In the genomic region with DNA sequence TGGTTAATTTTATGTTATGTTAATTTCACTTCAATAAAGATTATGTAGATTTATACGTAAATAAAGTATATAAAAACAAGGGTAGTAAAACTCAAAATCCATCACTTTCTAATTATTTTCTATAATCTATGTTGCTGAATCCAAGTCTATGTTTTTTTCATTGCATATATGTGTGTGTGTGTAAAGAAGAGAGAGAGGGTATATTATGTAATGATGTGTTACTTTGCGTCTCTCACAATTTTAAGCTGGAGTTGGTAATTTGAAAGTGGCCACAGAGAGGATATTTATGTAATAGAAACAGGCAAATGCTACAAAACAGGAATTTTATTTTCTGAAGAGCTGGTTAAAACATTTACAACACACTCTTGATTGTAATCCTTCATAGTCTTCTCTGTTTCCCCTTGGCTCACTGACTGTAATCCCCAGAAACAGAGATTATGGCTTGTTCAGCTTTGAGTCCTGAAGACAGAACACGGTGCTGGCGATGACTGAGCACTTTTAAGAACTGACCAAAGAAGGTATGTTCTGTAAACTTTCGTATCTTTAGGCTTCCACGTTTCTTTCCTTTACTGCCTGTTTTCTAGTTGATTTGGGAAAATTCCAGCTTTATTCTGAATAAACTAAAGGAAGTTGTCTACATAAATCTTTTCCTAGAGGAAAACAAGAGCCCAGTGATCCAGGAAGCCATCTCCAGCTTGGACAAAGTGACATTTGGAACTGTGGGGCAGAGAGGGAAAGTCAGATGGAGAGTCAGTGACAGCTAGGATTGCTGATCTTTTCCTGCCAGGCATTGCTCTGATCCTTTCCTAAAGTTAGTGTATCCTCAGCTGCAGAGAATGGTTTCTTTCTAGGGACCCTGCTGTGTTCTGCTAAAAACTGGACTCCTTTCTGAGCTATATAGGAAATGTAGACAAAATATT, we compare ENCODE assay signal across 23 cellular contexts. TPM values are rescaled to one million over a fixed set of nuclear protein-coding genes. Genes with fewer than 3 reads are reported as not detected.
DNase-seq lines count a peak whose midpoint lies in the region; ATAC-seq, FAIRE-seq and TF ChIP-seq lines count a peak whose summit lies in the region.
"Had no signal": no experiment of that assay in that cellular context is flagged by ENCODE, and none has a peak within 500 bp of the region (broad histone marks: within the 10 kb centered on the region; RNA-seq: fewer than 3 reads in every experiment).

No MANE protein-coding gene starts in this region.

- no peaks in the 10 kb centered on the region for H4K20me1 ChIP-seq in GM23338 (replicated peaks; ENCODE audit: insufficient read depth)
- H4K20me1 ChIP-seq in K562 (replicated peaks; ENCODE audit: control insufficient read depth, insufficient read depth, low read length), result no peaks in the 10 kb centered on the region
- no peaks in the 10 kb centered on the region for H4K20me1 ChIP-seq in SK-N-SH (ENCODE audit: insufficient read depth)

- H3K4me2 ChIP-seq in GM23338 (no peak overlapping the region), K562 (ENCODE audit: insufficient read depth, low read length) (peak overlapping the region; percentile 17; the same call in 1 of the 2 replicates), SK-N-SH (no peak overlapping the region)

- DNase-seq in CD4-positive, CD25-positive, alpha-beta regulatory T cell, result no peak
- DNase-seq in GM23338 (ENCODE audit: low spot score) (no peak), K562 (ENCODE audit: extremely low read depth in 1 of 4, low spot score in 3 of 4) (peak in 2 of 4 experiments; percentile 70 to 80), NCI-H1092 treated with DMSO at 0.1 percent for 48 hours (lab: John Stamatoyannopoulos, UW) (no peak), foreskin fibroblast (no peak), SK-N-SH (no peak)
- DNase-seq: activated CD4-positive, CD25-positive, alpha-beta regulatory T cell treated with anti-CD3 and anti-CD28 coated beads, Interleukin-2, amount 50 U/mL, for 72 hours; BE2C; DMS 273 treated with DMSO at 0.1 percent for 48 hours; GDM1; hypothalamus; kidney glomerular epithelial cell; MG63; NCI-H1694 treated with DMSO at 0.1 percent for 48 hours; NCI-H446 treated with DMSO at 0.1 percent for 48 hours; posterior cingulate gyrus; small intestine had no signal

- no peak for TF ChIP-seq CTCF in GM23338 (conservative IDR thresholded peaks at IDR 0.05; ENCODE audit: low read depth in 2 of 2)
- no peak for TF ChIP-seq CTCF in K562 (IDR thresholded peaks at IDR 0.05 in 2 of 3, conservative IDR thresholded peaks at IDR 0.05 in 1 of 3; ENCODE audit: insufficient read depth in 2 of 3, low read depth in 1 of 3, low read length in 3 of 3)
- no peak for TF ChIP-seq CTCF in foreskin fibroblast (IDR thresholded peaks at IDR 0.05; ENCODE audit: low read depth, low read length)
- no peak for TF ChIP-seq CTCF in SK-N-SH (IDR thresholded peaks at IDR 0.05)

- H3K27ac Mint-ChIP-seq in CD4-positive, CD25-positive, alpha-beta regulatory T cell, result peak overlapping the region; percentile 42 to 80 (median 75)
- no peak overlapping the region for H3K27ac Mint-ChIP-seq in GM23338
- H3K27ac Mint-ChIP-seq: T-helper 1 cell treated with Interleukin-12 subunit alpha and Interleukin-12 subunit beta and Interleukin-4 antibody, amounts not matched to agents 30 μg/mL and 1 μg/mL, for 36 hours had no signal

- POLR2A ChIA-PET in K562 (lab: Yijun Ruan, JAX) (interaction anchor here (0.6 to 1.5 kb wide), 6 partner anchors 8 to 247 kb away, joined by 3 to 8 read pairs (median 4); no protein-coding TSS in a partner anchor), SK-N-SH (lab: Yijun Ruan, JAX) (no interaction called here)

- no TSS peak for BruUV-seq in K562 (replicated peaks; lab: Mats Ljungman, UMichigan)

- peak overlapping the region; percentile 24 to 41; a peak in 3 of 4 replicates for H3K9ac ChIP-seq in K562 (ENCODE audit: insufficient read depth in 1 of 2, low read depth in 2 of 2, low read length in 2 of 2)
- H3K9ac ChIP-seq in SK-N-SH, result no peak overlapping the region

- no peaks in the 10 kb centered on the region for H3K9me2 ChIP-seq in GM23338 (ENCODE audit: insufficient read depth)
- H3K9me2 ChIP-seq in SK-N-SH, result no peaks in the 10 kb centered on the region

- peaks cover 51% of the 10 kb centered on the region for H3K36me3 Mint-ChIP-seq in CD4-positive, CD25-positive, alpha-beta regulatory T cell
- no peaks in the 10 kb centered on the region for H3K36me3 Mint-ChIP-seq in GM23338 (ENCODE audit: low read depth)

- peak; percentile 93 for FAIRE-seq in K562 (lab: Jason Lieb, UNC)
- FAIRE-seq: GM12891, small intestine had no signal

- intact Hi-C loops in K562 (cut with micrococcal nuclease), result no loop called here

- H3K4me3 Mint-ChIP-seq in CD4-positive, CD25-positive, alpha-beta regulatory T cell, result peak overlapping the region; percentile 11 to 69 (median 64)
- no peak overlapping the region for H3K4me3 Mint-ChIP-seq in GM23338
- H3K4me3 Mint-ChIP-seq: T-helper 1 cell treated with Interleukin-12 subunit alpha and Interleukin-12 subunit beta and Interleukin-4 antibody, amounts not matched to agents 30 μg/mL and 1 μg/mL, for 36 hours had no signal

- H3K79me2 ChIP-seq in GM23338 (replicated peaks; ENCODE audit: insufficient read depth) (no peaks in the 10 kb centered on the region), K562 (ENCODE audit: control insufficient read depth, insufficient read depth, low read length) (no peaks in the 10 kb centered on the region), SK-N-SH (ENCODE audit: insufficient read depth) (no peaks in the 10 kb centered on the region)

- H3F3A ChIP-seq in GM23338 (replicated peaks; ENCODE audit: low read depth), result no peaks in the 10 kb centered on the region
- H3F3A ChIP-seq in SK-N-SH (replicated peaks; ENCODE audit: insufficient read depth), result no peaks in the 10 kb centered on the region

- H3K27me3 ChIP-seq in CD4-positive, CD25-positive, alpha-beta regulatory T cell (ENCODE audit: control insufficient read depth, insufficient read depth, low read length), result no peaks in the 10 kb centered on the region
- H3K27me3 ChIP-seq in GM23338 (ENCODE audit: insufficient read depth) (no peaks in the 10 kb centered on the region), K562 (ENCODE audit: control insufficient read depth in 2 of 2, insufficient read depth in 2 of 2, low read length in 2 of 2) (no peaks in the 10 kb centered on the region), SK-N-SH (ENCODE audit: insufficient read depth) (peaks cover 8% of the 10 kb centered on the region; the same call in 1 of the 2 replicates)
- H3K27me3 ChIP-seq: BE2C, MG63, tibial nerve had no signal

- 14% methylated on average over 6 of the region's 6 CpGs for WGBS in K562 (ENCODE audit: insufficient coverage, low coverage, missing lambda C conversion rate)
- 81 to 100% methylated on average over 2 to 3 of the region's 6 CpGs for WGBS in mesodermal cell (ENCODE audit: insufficient coverage in 2 of 2), 2 experiments
- WGBS in SK-N-SH (ENCODE audit: low lambda C conversion rate), result 4% methylated on average over 6 of the region's 6 CpGs

- no peaks in the 10 kb centered on the region for H3K9me1 ChIP-seq in K562 (ENCODE audit: control insufficient read depth, insufficient read depth, low read length)

- H3K9me3 ChIP-seq in CD4-positive, CD25-positive, alpha-beta regulatory T cell (ENCODE audit: control insufficient read depth in 2 of 2, low read length in 2 of 2), result peaks cover 17% of the 10 kb centered on the region in 2 experiments
- H3K9me3 ChIP-seq in K562 (replicated peaks; ENCODE audit: control insufficient read depth, insufficient read depth, low read depth, low read length) (no peaks in the 10 kb centered on the region), mesodermal cell (ENCODE audit: control insufficient read depth, low read length) (no peaks in the 10 kb centered on the region), SK-N-SH (no peaks in the 10 kb centered on the region)
- H3K9me3 ChIP-seq: BE2C, MG63, tibial nerve had no signal

- TF ChIP-seq RAD21 in K562 (CRISPR knock-in tag; conservative IDR thresholded peaks at IDR 0.05 in 1 of 2, IDR thresholded peaks at IDR 0.05 in 1 of 2) (no peak), SK-N-SH (IDR thresholded peaks at IDR 0.05; ENCODE audit: low read length) (no peak)

- in situ Hi-C loops in K562 (cut with MboI), result no loop called here

- H2AFZ ChIP-seq in GM23338, result peak overlapping the region; percentile 30; the same call in 1 of the 2 replicates
- peak overlapping the region; percentile 54 for H2AFZ ChIP-seq in K562 (ENCODE audit: low read depth, low read length)
- no peak overlapping the region for H2AFZ ChIP-seq in SK-N-SH (ENCODE audit: low read depth)

- ATAC-seq in CD4-positive, CD25-positive, alpha-beta regulatory T cell (ENCODE audit: low read depth in 2 of 2), result no peak
- ATAC-seq in GM23338 (no peak), K562 (peak; percentile 99), HG03520 (IDR thresholded peaks at IDR 0.05; ENCODE audit: unreplicated experiment) (no peak)

- peak overlapping the region; percentile 41 for H3K4me3 ChIP-seq in CD4-positive, CD25-positive, alpha-beta regulatory T cell (ENCODE audit: low read depth, low read length)
- H3K4me3 ChIP-seq in GM23338, result no peak overlapping the region
- no peak overlapping the region for H3K4me3 ChIP-seq in K562
- H3K4me3 ChIP-seq in mesodermal cell (ENCODE audit: extremely low read depth, insufficient read depth, low read length, poor library complexity, severe bottlenecking), result no peak overlapping the region
- H3K4me3 ChIP-seq in foreskin fibroblast (ENCODE audit: low read depth in 1 of 2, low read length in 2 of 2), result no peak overlapping the region
- no peak overlapping the region for H3K4me3 ChIP-seq in SK-N-SH (ENCODE audit: low read depth in 2 of 2, low read length in 1 of 2)
- H3K4me3 ChIP-seq: MG63, tibial nerve had no signal

- peaks cover 46% of the 10 kb centered on the region for H3K36me3 ChIP-seq in CD4-positive, CD25-positive, alpha-beta regulatory T cell (ENCODE audit: control insufficient read depth, insufficient read depth, low read length)
- H3K36me3 ChIP-seq in GM23338 (ENCODE audit: insufficient read depth), result no peaks in the 10 kb centered on the region
- H3K36me3 ChIP-seq in K562 (ENCODE audit: control insufficient read depth, insufficient read depth, low read length), result no peaks in the 10 kb centered on the region
- no peaks in the 10 kb centered on the region for H3K36me3 ChIP-seq in mesodermal cell (ENCODE audit: control insufficient read depth, insufficient read depth, low read length)
- no peaks in the 10 kb centered on the region for H3K36me3 ChIP-seq in SK-N-SH (replicated peaks in 1 of 2; ENCODE audit: control insufficient read depth in 1 of 2, insufficient read depth in 2 of 2, low read length in 1 of 2)
- H3K36me3 ChIP-seq: BE2C, MG63, tibial nerve had no signal

- TF ChIP-seq POLR2A in K562 (conservative IDR thresholded peaks at IDR 0.05), result no peak

- H3K27me3 Mint-ChIP-seq in CD4-positive, CD25-positive, alpha-beta regulatory T cell, result no peaks in the 10 kb centered on the region
- H3K27me3 Mint-ChIP-seq in GM23338 (ENCODE audit: insufficient read depth, low read depth, poor library complexity), result no peaks in the 10 kb centered on the region

- H3K4me1 Mint-ChIP-seq in CD4-positive, CD25-positive, alpha-beta regulatory T cell, result peaks cover 40 to 90% (median 58%) of the 10 kb centered on the region in 4 donors
- no peaks in the 10 kb centered on the region for H3K4me1 Mint-ChIP-seq in GM23338

- H3K27ac ChIP-seq in CD4-positive, CD25-positive, alpha-beta regulatory T cell (ENCODE audit: insufficient read depth, low read length, poor library complexity, severe bottlenecking), result peak overlapping the region; percentile 42
- H3K27ac ChIP-seq in GM23338 (ENCODE audit: low read depth) (no peak overlapping the region), K562 (ENCODE audit: extremely low read depth, low read depth, low read length) (peak overlapping the region; percentile 57), mesodermal cell (ENCODE audit: low read depth, low read length, severe bottlenecking) (peak overlapping the region; percentile 36), SK-N-SH (ENCODE audit: low read depth in 2 of 2, low read length in 1 of 2) (no peak overlapping the region)
- H3K27ac ChIP-seq: tibial nerve had no signal

- peaks cover 0 to 19% (median 0%) of the 10 kb centered on the region in 7 donors for H3K9me3 Mint-ChIP-seq in CD4-positive, CD25-positive, alpha-beta regulatory T cell
- 0 out of 3 replicates have a peak, but pooled peaks cover 3% of the 10 kb centered on the region for H3K9me3 Mint-ChIP-seq in GM23338

- CTCF ChIA-PET in K562 (lab: Yijun Ruan, JAX; ENCODE audit: low intra/inter-chr PET ratio), result no interaction called here
- CTCF ChIA-PET in SK-N-SH (lab: Yijun Ruan, JAX), result interaction anchor here (0.7 to 3.8 kb wide), 7 partner anchors 10 to 349 kb away, joined by 3 to 22 read pairs (median 4); no protein-coding TSS in a partner anchor

- peaks cover 31% of the 10 kb centered on the region for H3K4me1 ChIP-seq in CD4-positive, CD25-positive, alpha-beta regulatory T cell (ENCODE audit: control insufficient read depth, insufficient read depth, low read length, poor library complexity, severe bottlenecking)
- H3K4me1 ChIP-seq in GM23338 (ENCODE audit: insufficient read depth) (no peaks in the 10 kb centered on the region), K562 (replicated peaks in 1 of 2; ENCODE audit: control insufficient read depth in 2 of 2, insufficient read depth in 2 of 2, low read length in 2 of 2) (peaks cover 0 to 7% of the 10 kb centered on the region in 2 experiments; a peak in 2 of 5 replicates), mesodermal cell (ENCODE audit: control insufficient read depth, insufficient read depth, low read length, poor library complexity, severe bottlenecking) (peaks cover 2% of the 10 kb centered on the region), SK-N-SH (ENCODE audit: control insufficient read depth in 1 of 2, insufficient read depth in 2 of 2, low read depth in 1 of 2, low read length in 1 of 2) (no peaks in the 10 kb centered on the region)
- H3K4me1 ChIP-seq: BE2C had no signal

- TF ChIP-seq EP300 in K562 (IDR thresholded peaks at IDR 0.05; ENCODE audit: low read length) (no peak), SK-N-SH (IDR thresholded peaks at IDR 0.05; ENCODE audit: borderline replicate concordance in 1 of 2, low read depth in 1 of 2, low read length in 1 of 2) (no peak)

RNA-seq across cellular contexts. Expression of gene OR2AG2, which starts 43.5 kb away (rescaled TPM):
- total RNA-seq in CD4-positive, CD25-positive, alpha-beta regulatory T cell, result not detected
- not detected for polyA plus RNA-seq in CD4-positive, CD25-positive, alpha-beta regulatory T cell
- total RNA-seq in GM23338 (2014; rRNA removed; shearing (Covaris generic)), result 0.31 and 0.45 TPM in 2 replicates
- 0.11 and 0.26 TPM in 2 replicates for polyA plus RNA-seq in GM23338 (2016; fragmentation: Nextera tagmentation; extraction: Ambion mirVana)
- 11.1 and 11.8 TPM in 2 replicates for total RNA-seq in K562 (2011; cell fraction: chromatin; rRNA removed; ENCODE audit: low replicate concordance)
- total RNA-seq in K562 (2011; cell fraction: nucleolus; rRNA removed), result 4.7 and 6.4 TPM in 2 replicates
- 17.2 and 55.7 TPM in 2 replicates for total RNA-seq in K562 (2011; cell fraction: nucleoplasm; rRNA removed)
- total RNA-seq in K562 (2014; rRNA removed), result 0.23 and 0.65 TPM in 2 replicates
- 0.73 and 0.77 TPM in 2 replicates for total RNA-seq in K562 (2014; rRNA removed; fragmentation: Illumina TruSeq; extraction: Trizol)
- total RNA-seq in K562 (2015; rRNA removed; fragmentation: Illumina TruSeq; extraction: Trizol), result 0.38 and 0.58 TPM in 2 replicates
- total RNA-seq in K562 (2021), result 0.42 and 0.55 TPM in 2 replicates
- polyA plus RNA-seq in K562 (2011; rRNA removed), result 0.66 and 0.91 TPM in 2 replicates
- polyA plus RNA-seq in K562 (2011; cell fraction: cytosol; rRNA removed), result 0.74 and 1.4 TPM in 2 replicates
- 1.0 and 3.0 TPM in 2 replicates for polyA plus RNA-seq in K562 (2011; cell fraction: nucleus; rRNA removed)
- polyA plus RNA-seq in K562 (2012), result 0.29 and 1.0 TPM in 2 replicates
- 0.71 and 0.79 TPM in 2 replicates for polyA plus RNA-seq in K562 (2014; fragmentation: Illumina TruSeq; extraction: Trizol)
- under 1 TPM; 0.15 to 0.18 TPM for polyA plus RNA-seq in K562 (2014; fragmentation: Nextera tagmentation; extraction: Ambion mirVana)
- 0.37 and 0.67 TPM in 2 replicates for polyA plus RNA-seq in K562 (2014; rRNA removed)
- polyA minus RNA-seq in K562 (2011; rRNA and poly(A)+ RNA removed), result 6.1 and 8.9 TPM in 2 replicates
- 0.48 TPM in 1 of 2 replicates, not detected in the other for polyA minus RNA-seq in K562 (2011; cell fraction: cytosol; rRNA and poly(A)+ RNA removed)
- 4.2 and 6.1 TPM in 2 replicates for polyA minus RNA-seq in K562 (2011; cell fraction: nucleus; rRNA and poly(A)+ RNA removed)
- polyA plus RNA-seq in mesodermal cell (2013, experiment 1 of 2), result 0.18 TPM
- 0.10 TPM for polyA plus RNA-seq in mesodermal cell (2013, experiment 2 of 2)
- not detected in 2 replicates for polyA plus RNA-seq in SK-N-SH (2012; rRNA removed)
- polyA plus RNA-seq in SK-N-SH (2012; cell fraction: cytosol; rRNA removed), result 0.01 TPM in 1 of 2 replicates, not detected in the other
- polyA plus RNA-seq in SK-N-SH (2012; cell fraction: nucleus; rRNA removed), result not detected in 2 replicates
- total RNA-seq: cardiac septum had no signal

RNA-seq across cellular contexts. Expression of gene MRPL17, which starts 45.1 kb away (rescaled TPM):
- 10.0 TPM for total RNA-seq in CD4-positive, CD25-positive, alpha-beta regulatory T cell
- polyA plus RNA-seq in CD4-positive, CD25-positive, alpha-beta regulatory T cell, result 10 to 100 TPM; 18.5 to 35.5 (median 25.1) TPM
- 26.7 and 53.8 TPM in 2 replicates for total RNA-seq in GM23338 (2014; rRNA removed; shearing (Covaris generic))
- 81.8 and 85.5 TPM in 2 replicates for polyA plus RNA-seq in GM23338 (2016; fragmentation: Nextera tagmentation; extraction: Ambion mirVana)
- 45.9 and 72.8 TPM in 2 replicates for total RNA-seq in K562 (2011; cell fraction: chromatin; rRNA removed; ENCODE audit: low replicate concordance)
- total RNA-seq in K562 (2011; cell fraction: nucleolus; rRNA removed), result 87.9 and 89.6 TPM in 2 replicates
- total RNA-seq in K562 (2011; cell fraction: nucleoplasm; rRNA removed), result 65.0 and 77.8 TPM in 2 replicates
- total RNA-seq in K562 (2014; rRNA removed), result 33.9 and 46.1 TPM in 2 replicates
- 27.6 and 36.7 TPM in 2 replicates for total RNA-seq in K562 (2014; rRNA removed; fragmentation: Illumina TruSeq; extraction: Trizol)
- total RNA-seq in K562 (2015; rRNA removed; fragmentation: Illumina TruSeq; extraction: Trizol), result 43.3 and 47.4 TPM in 2 replicates
- 46.2 and 52.6 TPM in 2 replicates for total RNA-seq in K562 (2021)
- polyA plus RNA-seq in K562 (2011; rRNA removed), result 57.5 and 66.5 TPM in 2 replicates
- 43.7 and 49.1 TPM in 2 replicates for polyA plus RNA-seq in K562 (2011; cell fraction: cytosol; rRNA removed)
- 68.1 and 73.5 TPM in 2 replicates for polyA plus RNA-seq in K562 (2011; cell fraction: nucleus; rRNA removed)
- polyA plus RNA-seq in K562 (2012), result 34.5 and 47.6 TPM in 2 replicates
- polyA plus RNA-seq in K562 (2014; fragmentation: Illumina TruSeq; extraction: Trizol), result 37.7 and 48.6 TPM in 2 replicates
- polyA plus RNA-seq in K562 (2014; fragmentation: Nextera tagmentation; extraction: Ambion mirVana), result 10 to 100 TPM; 78.9 to 81.6 TPM
- polyA plus RNA-seq in K562 (2014; rRNA removed), result 43.9 and 48.0 TPM in 2 replicates
- polyA minus RNA-seq in K562 (2011; rRNA and poly(A)+ RNA removed), result 40.5 and 44.5 TPM in 2 replicates
- polyA minus RNA-seq in K562 (2011; cell fraction: cytosol; rRNA and poly(A)+ RNA removed), result 40.1 and 41.0 TPM in 2 replicates
- polyA minus RNA-seq in K562 (2011; cell fraction: nucleus; rRNA and poly(A)+ RNA removed), result 50.9 and 92.0 TPM in 2 replicates
- polyA plus RNA-seq in mesodermal cell (2013, experiment 1 of 2), result 58.0 TPM
- 48.8 TPM for polyA plus RNA-seq in mesodermal cell (2013, experiment 2 of 2)
- polyA plus RNA-seq in SK-N-SH (2012; rRNA removed), result 88.3 and 88.6 TPM in 2 replicates
- 77.8 and 86.6 TPM in 2 replicates for polyA plus RNA-seq in SK-N-SH (2012; cell fraction: cytosol; rRNA removed)
- 48.0 and 55.8 TPM in 2 replicates for polyA plus RNA-seq in SK-N-SH (2012; cell fraction: nucleus; rRNA removed)

RNA-seq across cellular contexts. Expression of gene OR2AG1, which starts 54.6 kb away (rescaled TPM):
- total RNA-seq in CD4-positive, CD25-positive, alpha-beta regulatory T cell, result not detected
- polyA plus RNA-seq in CD4-positive, CD25-positive, alpha-beta regulatory T cell, result not detected
- 0.04 TPM in 1 of 2 replicates, not detected in the other for total RNA-seq in GM23338 (2014; rRNA removed; shearing (Covaris generic))
- 0.07 and 0.16 TPM in 2 replicates for polyA plus RNA-seq in GM23338 (2016; fragmentation: Nextera tagmentation; extraction: Ambion mirVana)
- total RNA-seq in K562 (2011; cell fraction: chromatin; rRNA removed; ENCODE audit: low replicate concordance), result 0.16 and 0.19 TPM in 2 replicates
- total RNA-seq in K562 (2011; cell fraction: nucleolus; rRNA removed), result under 0.01 TPM in 1 of 2 replicates, not detected in the other
- 0.07 TPM in 1 of 2 replicates, not detected in the other for total RNA-seq in K562 (2011; cell fraction: nucleoplasm; rRNA removed)
- not detected in 2 replicates for total RNA-seq in K562 (2014; rRNA removed)
- 0.03 TPM in 1 of 2 replicates, not detected in the other for total RNA-seq in K562 (2014; rRNA removed; fragmentation: Illumina TruSeq; extraction: Trizol)
- not detected in 2 replicates for total RNA-seq in K562 (2015; rRNA removed; fragmentation: Illumina TruSeq; extraction: Trizol)
- total RNA-seq in K562 (2021), result not detected in 2 replicates
- 0.03 and 0.06 TPM in 2 replicates for polyA plus RNA-seq in K562 (2011; rRNA removed)
- polyA plus RNA-seq in K562 (2011; cell fraction: cytosol; rRNA removed), result 0.10 and 0.21 TPM in 2 replicates
- polyA plus RNA-seq in K562 (2011; cell fraction: nucleus; rRNA removed), result 0.01 and 0.23 TPM in 2 replicates
- polyA plus RNA-seq in K562 (2012), result 0.05 and 0.11 TPM in 2 replicates
- not detected in 2 replicates for polyA plus RNA-seq in K562 (2014; fragmentation: Illumina TruSeq; extraction: Trizol)
- polyA plus RNA-seq in K562 (2014; fragmentation: Nextera tagmentation; extraction: Ambion mirVana), result under 1 TPM; 0.08 to 0.11 TPM
- polyA plus RNA-seq in K562 (2014; rRNA removed), result 0.05 TPM in 1 of 2 replicates, not detected in the other
- 0.28 TPM in 1 of 2 replicates, not detected in the other for polyA minus RNA-seq in K562 (2011; rRNA and poly(A)+ RNA removed)
- not detected in 2 replicates for polyA minus RNA-seq in K562 (2011; cell fraction: cytosol; rRNA and poly(A)+ RNA removed)
- polyA minus RNA-seq in K562 (2011; cell fraction: nucleus; rRNA and poly(A)+ RNA removed), result 0.13 TPM in 1 of 2 replicates, not detected in the other
- polyA plus RNA-seq in mesodermal cell (2013, experiment 1 of 2), result not detected
- polyA plus RNA-seq in mesodermal cell (2013, experiment 2 of 2), result not detected
- not detected in 2 replicates for polyA plus RNA-seq in SK-N-SH (2012; rRNA removed)
- polyA plus RNA-seq in SK-N-SH (2012; cell fraction: cytosol; rRNA removed), result not detected in 2 replicates
- polyA plus RNA-seq in SK-N-SH (2012; cell fraction: nucleus; rRNA removed), result not detected in 2 replicates
- total RNA-seq: cardiac septum, tibial nerve had no signal
- polyA plus RNA-seq: small intestine had no signal

Comparison
In these comparisons a context has a peak if more than half of its experiments do, and no peak if none do; other contexts are left out.
1. H3K27ac ChIP-seq: peak in CD4-positive, CD25-positive, alpha-beta regulatory T cell (single experiment), K562 (single experiment) and mesodermal cell (single experiment); none in GM23338 (single experiment) and SK-N-SH (0 of 2).